Comparison of ENCODE assay signal across 8 cellular contexts in the genomic region with DNA sequence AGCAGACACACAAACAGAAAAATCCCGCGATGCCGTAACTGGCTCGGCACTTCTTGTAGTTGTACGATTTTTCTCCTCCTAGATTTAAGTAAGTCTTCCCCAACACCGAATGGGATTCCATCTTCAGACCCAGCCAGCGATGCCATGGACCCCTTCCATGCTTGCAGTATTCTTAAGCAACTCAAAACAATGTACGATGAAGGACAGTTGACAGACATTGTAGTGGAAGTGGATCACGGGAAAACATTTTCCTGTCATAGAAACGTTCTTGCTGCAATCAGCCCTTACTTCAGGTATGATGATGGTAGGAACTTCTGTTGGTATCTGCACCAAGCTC. TPM values are rescaled to one million over a fixed set of nuclear protein-coding genes. Genes with fewer than 3 reads are reported as not detected.
A peak's percentile ranks its signal among the peaks of the same experiment; 100 is the strongest.
DNase-seq lines count a peak whose midpoint lies in the region; ATAC-seq and TF ChIP-seq lines count a peak whose summit lies in the region.

No MANE protein-coding gene starts in this region.

- peaks cover 13% of the 10 kb centered on the region for H3K36me3 Mint-ChIP-seq in central memory CD8-positive, alpha-beta T cell (ENCODE audit: insufficient read depth)
- peaks cover 9 to 10% of the 10 kb centered on the region in 2 donors for H3K36me3 Mint-ChIP-seq in naive B cell

- peaks cover 13% of the 10 kb centered on the region for H3K27me3 Mint-ChIP-seq in central memory CD8-positive, alpha-beta T cell
- peaks cover 0 to 4% (median 0%) of the 10 kb centered on the region in 3 donors for H3K27me3 Mint-ChIP-seq in naive B cell

- H3K4me3 Mint-ChIP-seq in central memory CD8-positive, alpha-beta T cell: peak overlapping the region; percentile 86
- H3K4me3 Mint-ChIP-seq in naive B cell: peak overlapping the region; percentile 93 to 100 (median 96)

- no peaks in the 10 kb centered on the region for H3K9me3 Mint-ChIP-seq in central memory CD8-positive, alpha-beta T cell
- H3K9me3 Mint-ChIP-seq in naive B cell: no peaks in the 10 kb centered on the region

- DNase-seq in AG09309 (ENCODE audit: low read depth): no peak
- peak; percentile 8 for DNase-seq in Jurkat, Clone E6-1 (ENCODE audit: low read depth, low spot score)
- DNase-seq in central memory CD8-positive, alpha-beta T cell (ENCODE audit: low spot score in 2 of 2): no peak
- no peak for DNase-seq in naive B cell
- no peak for DNase-seq in NCI-H2196 treated with DMSO at 0.1 percent for 48 hours (lab: John Stamatoyannopoulos, UW; ENCODE audit: unreplicated experiment)
- no peak for DNase-seq in NCI-H526 treated with DMSO at 0.1 percent for 48 hours (lab: John Stamatoyannopoulos, UW)

- H3K4me3 ChIP-seq in AG09309 (ENCODE audit: control insufficient read depth, low read depth, low read length): peak overlapping the region; percentile 60
- peak overlapping the region; percentile 82 for H3K4me3 ChIP-seq in Jurkat, Clone E6-1 (ENCODE audit: low read length)

- ATAC-seq in central memory CD8-positive, alpha-beta T cell (replicated peaks; ENCODE audit: extremely low read depth, poor library complexity, severe bottlenecking): no peak
- ATAC-seq in naive B cell (ENCODE audit: low read depth in 2 of 2) (no peak), GM21360 (IDR thresholded peaks at IDR 0.05; ENCODE audit: unreplicated experiment) (no peak), GM19035 (IDR thresholded peaks at IDR 0.05; ENCODE audit: unreplicated experiment) (no peak)

- H3K4me1 Mint-ChIP-seq in central memory CD8-positive, alpha-beta T cell: peaks cover 17% of the 10 kb centered on the region
- peaks cover 28 to 38% (median 35%) of the 10 kb centered on the region in 3 donors for H3K4me1 Mint-ChIP-seq in naive B cell

- peak overlapping the region; percentile 67 for H3K27ac Mint-ChIP-seq in central memory CD8-positive, alpha-beta T cell (ENCODE audit: low read depth)
- H3K27ac Mint-ChIP-seq in naive B cell: peak overlapping the region; percentile 90 to 97 (median 94)

- TF ChIP-seq CTCF in AG09309 (IDR thresholded peaks at IDR 0.05; ENCODE audit: control insufficient read depth, insufficient read depth, low read depth, low read length, missing control alignments): no peak

RNA-seq across cellular contexts. Expression of a gene that starts 0.8 kb away (rescaled TPM):
- 6.1 TPM for polyA plus RNA-seq in Jurkat, Clone E6-1 (2012; ENCODE audit: insufficient read depth, insufficient read length)
- polyA plus RNA-seq in naive B cell (ENCODE audit: low read depth in 6 of 6): 10 to 100 TPM; 19.6 to 28.0 (median 21.9) TPM
